11 cellular contexts compared by ENCODE assay signal in genomic region chr17:45291170-45291805, GRCh38. TPM values are rescaled to one million over a fixed set of nuclear protein-coding genes. Genes with fewer than 3 reads are reported as not detected.
DNase-seq lines count a peak whose midpoint lies in the region; ATAC-seq, FAIRE-seq and TF ChIP-seq lines count a peak whose summit lies in the region.
"Had no signal": no experiment of that assay in that cellular context is flagged by ENCODE, and none has a peak within 500 bp of the region (broad histone marks: within the 10 kb centered on the region; RNA-seq: fewer than 3 reads in every experiment).

No MANE protein-coding gene starts in this region.

- TF ChIP-seq POLR2A in GM12891 (IDR thresholded peaks at IDR 0.05; ENCODE audit: low read depth, low read length): no peak; the same call in 1 of the 2 replicates

- no peak for ATAC-seq in effector memory CD8-positive, alpha-beta T cell (replicated peaks)
- ATAC-seq in psoas muscle (peak in 2 of 4 donors; percentile 16 to 20), HG02973 (IDR thresholded peaks at IDR 0.05; ENCODE audit: unreplicated experiment) (no peak), HG03469 (IDR thresholded peaks at IDR 0.05; ENCODE audit: unreplicated experiment) (no peak)

- no peak overlapping the region for H3K4me3 Mint-ChIP-seq in effector memory CD8-positive, alpha-beta T cell

- no peaks in the 10 kb centered on the region for H3K9me3 Mint-ChIP-seq in effector memory CD8-positive, alpha-beta T cell

- no peak for DNase-seq in GM12891 (ENCODE audit: insufficient read length, low spot score)
- peak; percentile 45 for DNase-seq in NOMO-1 treated with dmso at 0.1 percent for 144 hours (lab: John Stamatoyannopoulos, UW; ENCODE audit: unreplicated experiment)
- DNase-seq in effector memory CD8-positive, alpha-beta T cell: no peak
- peak in 1 of 2 donors; percentile 64 for DNase-seq in psoas muscle
- DNase-seq in DMS153 (lab: John Stamatoyannopoulos, UW): no peak
- no peak for DNase-seq in BE2C
- DNase-seq: NCI-H2171 treated with DMSO at 0.1 percent for 48 hours; stimulated activated naive CD4-positive, alpha-beta T cell had no signal

- H3K27me3 Mint-ChIP-seq in effector memory CD8-positive, alpha-beta T cell: no peaks in the 10 kb centered on the region

- no peak for TF ChIP-seq CTCF in psoas muscle (IDR thresholded peaks at IDR 0.05)
- TF ChIP-seq CTCF in BE2C (IDR thresholded peaks at IDR 0.05; ENCODE audit: low read depth, low read length): no peak

- 22 to 42% (median 28%) methylated on average over 5 of the region's 5 CpGs for WGBS in psoas muscle, 3 donors

- peak overlapping the region; percentile 4 for H3K4me3 ChIP-seq in psoas muscle
- H3K4me3 ChIP-seq in BE2C (ENCODE audit: low read depth, low read length): no peak overlapping the region
- H3K4me3 ChIP-seq: prostate gland had no signal

- H3K27ac Mint-ChIP-seq in effector memory CD8-positive, alpha-beta T cell: peak overlapping the region; percentile 61 to 93

- H3K36me3 ChIP-seq in psoas muscle (ENCODE audit: insufficient read depth in 1 of 2, low read depth in 1 of 2): peaks cover under 1 to 42% of the 10 kb centered on the region in 2 donors
- peaks cover 18% of the 10 kb centered on the region for H3K36me3 ChIP-seq in BE2C

- H3K27ac ChIP-seq in psoas muscle: peak overlapping the region; percentile 96

- H3K27me3 ChIP-seq in psoas muscle (ENCODE audit: insufficient read depth in 3 of 3, low read length in 2 of 3) (no peaks in the 10 kb centered on the region), BE2C (no peaks in the 10 kb centered on the region)

- peaks cover 89% of the 10 kb centered on the region for H3K4me1 ChIP-seq in psoas muscle
- H3K4me1 ChIP-seq in BE2C: peaks cover 68% of the 10 kb centered on the region

- peaks cover 39 to 47% of the 10 kb centered on the region in 2 donors for H3K4me1 Mint-ChIP-seq in effector memory CD8-positive, alpha-beta T cell (ENCODE audit: low read depth in 2 of 2)

- intact Hi-C loops in psoas muscle (cut with DNase I): no loop called here

- FAIRE-seq in GM12891 (lab: Jason Lieb, UNC): peak; percentile 76

- H3K9me3 ChIP-seq in psoas muscle (no peaks in the 10 kb centered on the region), BE2C (no peaks in the 10 kb centered on the region)
- H3K9me3 ChIP-seq: prostate gland had no signal

- H3K36me3 Mint-ChIP-seq in effector memory CD8-positive, alpha-beta T cell (ENCODE audit: insufficient read depth): peaks cover 37% of the 10 kb centered on the region

TF ChIP-seq in GM12891, 5 proteins besides CTCF, POLR2A, EP300 and RAD21:
- TF ChIP-seq POU2F2 (IDR thresholded peaks at IDR 0.05; ENCODE audit: low read depth, low read length) (peak; percentile 88), PAX5 (IDR thresholded peaks at IDR 0.05; ENCODE audit: insufficient read depth, low read length, severe bottlenecking) (no peak)
TF ChIP-seq in GM12891: peak in this region for 1.

RNA-seq across cellular contexts. Expression of gene MAP3K14, which starts 25.5 kb away (rescaled TPM):
- 12.4 TPM for polyA plus RNA-seq in GM12891 (2012; ENCODE audit: low read depth, missing spikeins)
- total RNA-seq in psoas muscle: 10 to 100 TPM; 21.8 to 53.5 (median 30.1) TPM
- polyA plus RNA-seq in psoas muscle: 10 to 100 TPM; 12.4 to 28.1 (median 24.6) TPM
- polyA plus RNA-seq in BE2C (2012; ENCODE audit: insufficient read depth, insufficient read length, low read depth): 5.5 TPM

RNA-seq across cellular contexts. Expression of gene SPATA32, which starts 29.4 kb away (rescaled TPM):
- polyA plus RNA-seq in GM12891 (2012; ENCODE audit: low read depth, missing spikeins): 0.35 TPM
- under 1 TPM in 1 of 4 donors, not detected in 3; 0.11 TPM for total RNA-seq in psoas muscle
- polyA plus RNA-seq in psoas muscle: not detected
- polyA plus RNA-seq in BE2C (2012; ENCODE audit: insufficient read depth, insufficient read length, low read depth): not detected
